In genomic region chr15:64875641-64876223, GRCh38 we compare ENCODE assay signal across 25 cellular contexts. TPM values are rescaled to one million over a fixed set of nuclear protein-coding genes. Genes with fewer than 3 reads are reported as not detected.
DNase-seq lines count a peak whose midpoint lies in the region; ATAC-seq and TF ChIP-seq lines count a peak whose summit lies in the region.
"Had no signal": no experiment of that assay in that cellular context is flagged by ENCODE, and none has a peak within 500 bp of the region (broad histone marks: within the 10 kb centered on the region; RNA-seq: fewer than 3 reads in every experiment).

No MANE protein-coding gene starts in this region.

- peaks cover 38 to 98% (median 71%) of the 10 kb centered on the region in 6 donors for H3K4me1 ChIP-seq in spleen

- H3K4me3 ChIP-seq in NB4 (ENCODE audit: low read depth, low read length): no peak overlapping the region
- no peak overlapping the region for H3K4me3 ChIP-seq in spleen
- H3K4me3 ChIP-seq: GM12878, mucosa of descending colon, ovary, upper lobe of right lung had no signal

- intact Hi-C loops in spleen (cut with DNase I; ENCODE audit: low total_unique reads): no loop called here

- no peak for TF ChIP-seq CTCF in NB4 (IDR thresholded peaks at IDR 0.05; ENCODE audit: low read depth, low read length)
- TF ChIP-seq CTCF in spleen (IDR thresholded peaks at IDR 0.05 in 8 of 11, conservative IDR thresholded peaks at IDR 0.05 in 3 of 11): no peak

- H3K36me3 Mint-ChIP-seq in activated T-helper 17 cell treated with anti-CD3 and anti-CD28 coated beads, Interleukin-2, amount 50 U/mL, for 72 hours (ENCODE audit: low read depth): no peaks in the 10 kb centered on the region
- H3K36me3 Mint-ChIP-seq: activated naive CD4-positive, alpha-beta T cell treated with anti-CD3 and anti-CD28 coated beads, Interleukin-2, amount 50 U/mL, for 24 hours; T-cell had no signal

- H3K27me3 Mint-ChIP-seq in activated T-helper 17 cell treated with anti-CD3 and anti-CD28 coated beads, Interleukin-2, amount 50 U/mL, for 72 hours: no peaks in the 10 kb centered on the region
- H3K27me3 Mint-ChIP-seq: activated naive CD4-positive, alpha-beta T cell treated with anti-CD3 and anti-CD28 coated beads, Interleukin-2, amount 50 U/mL, for 24 hours; T-cell had no signal

- ATAC-seq in activated T-helper 17 cell treated with anti-CD3 and anti-CD28 coated beads, Interleukin-2, amount 50 U/mL, for 72 hours (replicated peaks): peak; percentile 12
- no peak for ATAC-seq in HG03378 (IDR thresholded peaks at IDR 0.05; ENCODE audit: unreplicated experiment)
- ATAC-seq: GM12878, mucosa of descending colon, T-cell, upper lobe of right lung had no signal

- 64 to 86% (median 77%) methylated on average over 3 of the region's 3 CpGs for WGBS in spleen, 5 donors

- peak; percentile 41 for DNase-seq in Daoy (ENCODE audit: low read depth)
- DNase-seq in NB4 (ENCODE audit: low read depth): peak; percentile 49
- DNase-seq in spleen: no peak
- DNase-seq in stimulated activated CD4-positive, alpha-beta T cell treated with anti-CD3 and anti-CD28 coated beads, Interleukin-4, amount 100 ng/mL, for 1 hour: no peak
- no peak for DNase-seq in retina
- DNase-seq: activated CD4-positive, alpha-beta T cell treated with anti-CD3 and anti-CD28 coated beads for 4 hours; Calu3; effector CD8-positive, alpha-beta T cell; erythroblast; Kasumi-1; mucosa of descending colon; NCI-H1694; NCI-H524 treated with DMSO at 0.1 percent for 48 hours; nephron progenitor cell; ovary; SHP77 treated with DMSO at 0.1 percent for 48 hours; small intestine; stimulated activated CD4-positive, alpha-beta T cell treated with anti-CD3 and anti-CD28 coated beads, Interleukin-1b, Interleukin-23, amount 100 ng/mL, for 48 hours; T-cell; upper lobe of right lung had no signal

- H3K27me3 ChIP-seq in spleen (replicated peaks in 1 of 7): no peaks in the 10 kb centered on the region
- H3K27me3 ChIP-seq: ovary, upper lobe of right lung had no signal

- TF ChIP-seq POLR2A in NB4 (IDR thresholded peaks at IDR 0.05; ENCODE audit: extremely low read depth, insufficient read length) (no peak), spleen (IDR thresholded peaks at IDR 0.05) (no peak)

- peak overlapping the region; percentile 87 for H3K27ac Mint-ChIP-seq in activated T-helper 17 cell treated with anti-CD3 and anti-CD28 coated beads, Interleukin-2, amount 50 U/mL, for 72 hours
- H3K27ac Mint-ChIP-seq: activated naive CD4-positive, alpha-beta T cell treated with anti-CD3 and anti-CD28 coated beads, Interleukin-2, amount 50 U/mL, for 24 hours had no signal

- H3K9me3 Mint-ChIP-seq in activated T-helper 17 cell treated with anti-CD3 and anti-CD28 coated beads, Interleukin-2, amount 50 U/mL, for 72 hours: no peaks in the 10 kb centered on the region
- H3K9me3 Mint-ChIP-seq: activated naive CD4-positive, alpha-beta T cell treated with anti-CD3 and anti-CD28 coated beads, Interleukin-2, amount 50 U/mL, for 24 hours; activated T-helper 2 cell treated with anti-CD3 and anti-CD28 coated beads, Interferon-gamma antibody, Interleukin-2, Interleukin-4, amounts not matched to agents 10 μg/mL and 5 μg/mL and 100 μg/mL, durations not matched to agents 14 hours and 24 hours and 36 hours; nephron progenitor cell; T-cell had no signal

- peaks cover 0 to 6% (median 0%) of the 10 kb centered on the region in 6 donors for H3K36me3 ChIP-seq in spleen
- H3K36me3 ChIP-seq: ovary, upper lobe of right lung had no signal

- H3K27ac ChIP-seq in spleen: peak overlapping the region; percentile 22 to 99 (median 84)
- H3K27ac ChIP-seq: ovary, upper lobe of right lung had no signal

- no peak overlapping the region for H3K4me3 Mint-ChIP-seq in activated T-helper 17 cell treated with anti-CD3 and anti-CD28 coated beads, Interleukin-2, amount 50 U/mL, for 72 hours
- H3K4me3 Mint-ChIP-seq: activated naive CD4-positive, alpha-beta T cell treated with anti-CD3 and anti-CD28 coated beads, Interleukin-2, amount 50 U/mL, for 24 hours; nephron progenitor cell; T-cell had no signal

- peaks cover 22% of the 10 kb centered on the region for H3K4me1 Mint-ChIP-seq in activated T-helper 17 cell treated with anti-CD3 and anti-CD28 coated beads, Interleukin-2, amount 50 U/mL, for 72 hours

- no peaks in the 10 kb centered on the region for H3K9me3 ChIP-seq in spleen
- H3K9me3 ChIP-seq: mucosa of descending colon, ovary, upper lobe of right lung had no signal

RNA-seq across cellular contexts. Expression of gene PLEKHO2, which starts 34.0 kb away (rescaled TPM):
- total RNA-seq in Daoy (2014; rRNA removed; shearing (Covaris generic)): 8.7 and 10.7 TPM in 2 replicates
- total RNA-seq in activated T-helper 17 cell treated with anti-CD3 and anti-CD28 coated beads, Interleukin-2, amount 50 U/mL, for 72 hours: 10 to 100 TPM; 21.8 to 25.9 TPM
- total RNA-seq in spleen: 100 to 1,000 TPM; 124 to 249 (median 156) TPM
- 100 to 1,000 TPM in 1 of 3 donors, 10 to 100 TPM in 2; 33.9 to 130 (median 40.3) TPM for polyA plus RNA-seq in spleen

RNA-seq across cellular contexts. Expression of gene ANKDD1A, which starts 36.0 kb away (rescaled TPM):
- total RNA-seq in Daoy (2014; rRNA removed; shearing (Covaris generic)): 1.5 and 1.8 TPM in 2 replicates
- total RNA-seq in activated T-helper 17 cell treated with anti-CD3 and anti-CD28 coated beads, Interleukin-2, amount 50 U/mL, for 72 hours: 10 to 100 TPM in 1 of 2 donors, 1 to 10 TPM in 1; 4.3 to 10.1 TPM
- total RNA-seq in spleen: 10 to 100 TPM; 20.7 to 71.1 (median 48.2) TPM
- 10 to 100 TPM in 2 of 3 donors, 1 to 10 TPM in 1; 5.7 to 19.9 (median 11.7) TPM for polyA plus RNA-seq in spleen

RNA-seq across cellular contexts. Expression of gene PIF1, which starts 50.3 kb away (rescaled TPM):
- total RNA-seq in Daoy (2014; rRNA removed; shearing (Covaris generic)): 26.6 and 32.9 TPM in 2 replicates
- 10 to 100 TPM; 44.4 to 53.1 TPM for total RNA-seq in activated T-helper 17 cell treated with anti-CD3 and anti-CD28 coated beads, Interleukin-2, amount 50 U/mL, for 72 hours
- total RNA-seq in spleen: 10 to 100 TPM in 1 of 7 donors, 1 to 10 TPM in 6; 3.8 to 10.3 (median 6.6) TPM
- polyA plus RNA-seq in spleen: 1 to 10 TPM; 5.9 to 7.9 (median 7.7) TPM

Comparison
In these comparisons a context has a peak if more than half of its experiments do, and no peak if none do; other contexts are left out.
1. DNase-seq: peak in Daoy (single experiment) and NB4 (single experiment); none in spleen (single experiment), stimulated activated CD4-positive, alpha-beta T cell treated with anti-CD3 and anti-CD28 coated beads, Interleukin-4, amount 100 ng/mL, for 1 hour (single experiment) and retina (single experiment).
2. RNA of gene PLEKHO2, which starts 34.0 kb away (total RNA-seq): 124 to 249 TPM in spleen; 21.8 to 25.9 TPM in activated T-helper 17 cell treated with anti-CD3 and anti-CD28 coated beads, Interleukin-2, amount 50 U/mL, for 72 hours and 8.7 to 10.7 TPM in Daoy; every median in the first group is over 4 times any median in the second.